ENCODE assay signal across 1 cellular context in the genomic region with DNA sequence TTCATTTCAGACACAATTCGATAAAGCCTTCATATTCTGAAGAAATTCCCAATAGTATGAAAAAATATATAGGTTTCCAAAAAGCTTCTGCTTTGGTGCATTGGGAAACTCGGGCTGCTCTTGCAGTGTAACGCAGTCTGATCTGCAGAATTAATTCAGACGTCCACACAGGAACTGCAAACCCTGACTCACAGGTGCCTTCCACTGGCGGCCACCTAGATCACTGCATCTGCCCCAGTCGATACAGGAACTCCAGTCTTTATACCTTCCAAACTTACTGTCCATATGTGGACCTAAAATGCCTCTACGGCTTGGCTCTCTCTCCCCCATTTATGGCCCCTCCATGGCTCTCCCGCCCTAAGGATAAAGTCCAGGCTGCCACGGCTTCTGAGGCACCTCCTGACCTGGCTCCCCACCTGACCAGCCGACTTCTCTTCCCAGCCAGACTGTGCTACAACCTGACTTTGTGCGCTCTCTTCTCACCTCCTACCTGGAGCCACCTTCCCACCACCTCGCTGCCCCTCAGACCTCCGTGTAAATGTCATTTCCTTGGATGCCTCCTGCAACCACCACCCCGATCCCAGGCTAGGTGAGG.
TF ChIP-seq lines count a peak whose summit lies in the region.

No MANE protein-coding gene starts in this region.

TF ChIP-seq in HepG2, 621 proteins besides CTCF, POLR2A, EP300 and RAD21 (continued from another document and continues in another):
- TF ChIP-seq, protein P1, sequence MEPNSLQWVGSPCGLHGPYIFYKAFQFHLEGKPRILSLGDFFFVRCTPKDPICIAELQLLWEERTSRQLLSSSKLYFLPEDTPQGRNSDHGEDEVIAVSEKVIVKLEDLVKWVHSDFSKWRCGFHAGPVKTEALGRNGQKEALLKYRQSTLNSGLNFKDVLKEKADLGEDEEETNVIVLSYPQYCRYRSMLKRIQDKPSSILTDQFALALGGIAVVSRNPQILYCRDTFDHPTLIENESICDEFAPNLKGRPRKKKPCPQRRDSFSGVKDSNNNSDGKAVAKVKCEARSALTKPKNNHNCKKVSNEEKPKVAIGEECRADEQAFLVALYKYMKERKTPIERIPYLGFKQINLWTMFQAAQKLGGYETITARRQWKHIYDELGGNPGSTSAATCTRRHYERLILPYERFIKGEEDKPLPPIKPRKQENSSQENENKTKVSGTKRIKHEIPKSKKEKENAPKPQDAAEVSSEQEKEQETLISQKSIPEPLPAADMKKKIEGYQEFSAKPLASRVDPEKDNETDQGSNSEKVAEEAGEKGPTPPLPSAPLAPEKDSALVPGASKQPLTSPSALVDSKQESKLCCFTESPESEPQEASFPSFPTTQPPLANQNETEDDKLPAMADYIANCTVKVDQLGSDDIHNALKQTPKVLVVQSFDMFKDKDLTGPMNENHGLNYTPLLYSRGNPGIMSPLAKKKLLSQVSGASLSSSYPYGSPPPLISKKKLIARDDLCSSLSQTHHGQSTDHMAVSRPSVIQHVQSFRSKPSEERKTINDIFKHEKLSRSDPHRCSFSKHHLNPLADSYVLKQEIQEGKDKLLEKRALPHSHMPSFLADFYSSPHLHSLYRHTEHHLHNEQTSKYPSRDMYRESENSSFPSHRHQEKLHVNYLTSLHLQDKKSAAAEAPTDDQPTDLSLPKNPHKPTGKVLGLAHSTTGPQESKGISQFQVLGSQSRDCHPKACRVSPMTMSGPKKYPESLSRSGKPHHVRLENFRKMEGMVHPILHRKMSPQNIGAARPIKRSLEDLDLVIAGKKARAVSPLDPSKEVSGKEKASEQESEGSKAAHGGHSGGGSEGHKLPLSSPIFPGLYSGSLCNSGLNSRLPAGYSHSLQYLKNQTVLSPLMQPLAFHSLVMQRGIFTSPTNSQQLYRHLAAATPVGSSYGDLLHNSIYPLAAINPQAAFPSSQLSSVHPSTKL (CRISPR knock-in tag; IDR thresholded peaks at IDR 0.05) = peak; percentile 53
- TF ChIP-seq FOXC1 (CRISPR knock-in tag; IDR thresholded peaks at IDR 0.05; ENCODE audit: borderline replicate concordance) (no peak), TEAD3 (CRISPR knock-in tag; optimal IDR thresholded peaks at IDR 0.05; ENCODE audit: borderline replicate concordance) (peak; percentile 46), ZNF501 (CRISPR knock-in tag; IDR thresholded peaks at IDR 0.05) (no peak), ZNF788 (CRISPR knock-in tag; IDR thresholded peaks at IDR 0.05; ENCODE audit: borderline replicate concordance) (peak; percentile 27; the same call in 1 of the 2 replicates), ZNF572 (CRISPR knock-in tag; IDR thresholded peaks at IDR 0.05) (no peak), TMF1 (CRISPR knock-in tag; IDR thresholded peaks at IDR 0.05; ENCODE audit: low read depth) (no peak), NR3C1 (CRISPR knock-in tag; IDR thresholded peaks at IDR 0.05) (no peak), THAP7 (CRISPR knock-in tag; IDR thresholded peaks at IDR 0.05) (no peak), NCOR1 (IDR thresholded peaks at IDR 0.05; ENCODE audit: borderline replicate concordance, low read length) (peak; percentile 61; the same call in 1 of the 2 replicates), HNF4G (IDR thresholded peaks at IDR 0.05; ENCODE audit: borderline replicate concordance, low read depth, low read length) (peak; percentile 39; the same call in 1 of the 2 replicates), HNF4G (CRISPR knock-in tag; IDR thresholded peaks at IDR 0.05; ENCODE audit: borderline replicate concordance, low read depth) (0 out of 2 replicates have a peak, but pooled peaks have one; percentile 69), TARDBP (CRISPR knock-in tag; IDR thresholded peaks at IDR 0.05) (0 out of 2 replicates have a peak, but pooled peaks have one; percentile 17), ARNT2 (CRISPR knock-in tag; IDR thresholded peaks at IDR 0.05; ENCODE audit: low read depth) (no peak), MAX (IDR thresholded peaks at IDR 0.05) (no peak), MATR3 (CRISPR knock-in tag; IDR thresholded peaks at IDR 0.05) (no peak), RFXANK (CRISPR knock-in tag; IDR thresholded peaks at IDR 0.05) (no peak), ZNF883 (CRISPR knock-in tag; IDR thresholded peaks at IDR 0.05; ENCODE audit: not compliant biosample characterization) (no peak), RXRB (CRISPR knock-in tag; IDR thresholded peaks at IDR 0.05; ENCODE audit: borderline replicate concordance) (peak; percentile 39; the same call in 1 of the 2 replicates), ZC3H4 (CRISPR knock-in tag; IDR thresholded peaks at IDR 0.05; ENCODE audit: borderline replicate concordance) (no peak), SKIL (CRISPR knock-in tag; IDR thresholded peaks at IDR 0.05; ENCODE audit: borderline replicate concordance) (peak; percentile 34; the same call in 1 of the 2 replicates), KLF11 (CRISPR knock-in tag; IDR thresholded peaks at IDR 0.05) (no peak), ZNF660 (CRISPR knock-in tag; IDR thresholded peaks at IDR 0.05; ENCODE audit: borderline replicate concordance, low read depth) (no peak), MXD3 (CRISPR knock-in tag; IDR thresholded peaks at IDR 0.05) (no peak), PITX1 (CRISPR knock-in tag; IDR thresholded peaks at IDR 0.05) (0 out of 2 replicates have a peak, but pooled peaks have one; percentile 11), ZNF644 (CRISPR knock-in tag; IDR thresholded peaks at IDR 0.05; ENCODE audit: low read depth) (no peak), HHEX (CRISPR knock-in tag; IDR thresholded peaks at IDR 0.05) (no peak), ZNF33A (CRISPR knock-in tag; IDR thresholded peaks at IDR 0.05; ENCODE audit: borderline replicate concordance) (no peak), SP140L (CRISPR knock-in tag; IDR thresholded peaks at IDR 0.05; ENCODE audit: borderline replicate concordance) (no peak), CREM (IDR thresholded peaks at IDR 0.05) (no peak), CREM (CRISPR knock-in tag; IDR thresholded peaks at IDR 0.05) (no peak), SAFB2 (CRISPR knock-in tag; IDR thresholded peaks at IDR 0.05; ENCODE audit: borderline replicate concordance, low read depth) (no peak), SMAD1 (CRISPR knock-in tag; IDR thresholded peaks at IDR 0.05; ENCODE audit: borderline replicate concordance, low read depth) (0 out of 2 replicates have a peak, but pooled peaks have one; percentile 40), ZHX1 (CRISPR knock-in tag; IDR thresholded peaks at IDR 0.05; ENCODE audit: low read depth) (no peak), ZNF761 (CRISPR knock-in tag; conservative IDR thresholded peaks at IDR 0.05) (no peak), SMAD3 (CRISPR knock-in tag; IDR thresholded peaks at IDR 0.05) (no peak), MAZ (IDR thresholded peaks at IDR 0.05; ENCODE audit: borderline replicate concordance, low read depth, low read length) (no peak), MAZ (CRISPR knock-in tag; IDR thresholded peaks at IDR 0.05; ENCODE audit: low read depth) (0 out of 2 replicates have a peak, but pooled peaks have one; percentile 52), ZFP36L1 (CRISPR knock-in tag; IDR thresholded peaks at IDR 0.05) (no peak), USF2 (IDR thresholded peaks at IDR 0.05; ENCODE audit: low read depth, low read length) (no peak), USF2 (CRISPR knock-in tag; IDR thresholded peaks at IDR 0.05; ENCODE audit: borderline replicate concordance) (peak; percentile 62; the same call in 1 of the 2 replicates), KDM2A (CRISPR knock-in tag; IDR thresholded peaks at IDR 0.05; ENCODE audit: borderline replicate concordance, low read depth) (no peak; the same call in 1 of the 2 replicates), ZNF18 (CRISPR knock-in tag; IDR thresholded peaks at IDR 0.05; ENCODE audit: insufficient replicate concordance) (no peak), NFE2L1 (CRISPR knock-in tag; IDR thresholded peaks at IDR 0.05; ENCODE audit: borderline replicate concordance) (no peak), ZBTB1 (CRISPR knock-in tag; IDR thresholded peaks at IDR 0.05; ENCODE audit: borderline replicate concordance) (no peak)
- TF ChIP-seq, protein P2, sequence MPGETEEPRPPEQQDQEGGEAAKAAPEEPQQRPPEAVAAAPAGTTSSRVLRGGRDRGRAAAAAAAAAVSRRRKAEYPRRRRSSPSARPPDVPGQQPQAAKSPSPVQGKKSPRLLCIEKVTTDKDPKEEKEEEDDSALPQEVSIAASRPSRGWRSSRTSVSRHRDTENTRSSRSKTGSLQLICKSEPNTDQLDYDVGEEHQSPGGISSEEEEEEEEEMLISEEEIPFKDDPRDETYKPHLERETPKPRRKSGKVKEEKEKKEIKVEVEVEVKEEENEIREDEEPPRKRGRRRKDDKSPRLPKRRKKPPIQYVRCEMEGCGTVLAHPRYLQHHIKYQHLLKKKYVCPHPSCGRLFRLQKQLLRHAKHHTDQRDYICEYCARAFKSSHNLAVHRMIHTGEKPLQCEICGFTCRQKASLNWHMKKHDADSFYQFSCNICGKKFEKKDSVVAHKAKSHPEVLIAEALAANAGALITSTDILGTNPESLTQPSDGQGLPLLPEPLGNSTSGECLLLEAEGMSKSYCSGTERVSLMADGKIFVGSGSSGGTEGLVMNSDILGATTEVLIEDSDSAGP (CRISPR knock-in tag; IDR thresholded peaks at IDR 0.05; ENCODE audit: borderline replicate concordance) = 0 out of 2 replicates have a peak, but pooled peaks have one; percentile 15
